In the genomic region with DNA sequence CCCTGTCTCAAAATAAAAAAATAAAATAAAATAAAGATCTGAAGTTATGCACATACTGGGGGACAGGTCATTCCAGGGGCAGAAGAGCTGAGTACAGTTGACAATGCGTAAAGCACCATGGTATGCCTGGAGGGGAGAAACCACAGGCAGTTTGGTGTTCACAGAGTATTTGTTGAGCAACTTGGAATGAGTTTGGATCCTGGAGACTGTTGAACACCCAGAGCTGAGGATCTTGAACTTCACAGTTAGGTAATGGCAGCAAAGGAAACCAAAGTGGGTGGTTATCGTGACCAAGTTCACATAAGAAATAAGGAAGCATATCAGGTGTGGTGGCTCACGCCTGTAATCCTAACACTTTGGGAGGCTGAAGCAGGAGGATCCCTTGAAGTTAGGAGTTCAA, we compare ENCODE assay signal across 2 cellular contexts. TPM values are rescaled to one million over a fixed set of nuclear protein-coding genes. Genes with fewer than 3 reads are reported as not detected.
"Had no signal": no experiment of that assay in that cellular context is flagged by ENCODE, and none has a peak within 500 bp of the region (broad histone marks: within the 10 kb centered on the region; RNA-seq: fewer than 3 reads in every experiment).

No MANE protein-coding gene starts in this region.

RNA-seq across cellular contexts. Expression of a gene that starts 8.5 kb away (rescaled TPM):
- total RNA-seq: activated CD8-positive, alpha-beta T cell treated with anti-CD3 and anti-CD28 coated beads, Interleukin-2, amount 10 ng/mL, durations not matched to agents 7 days and 5 days; T-helper 2 cell treated with Interferon-gamma antibody and Interleukin-4, amounts not matched to agents 100 ng/mL and 5 ng/mL, for 36 hours had no signal
